In genomic region chr11:9461068-9461759, GRCh38 we compare ENCODE assay signal across 8 cellular contexts. TPM values are rescaled to one million over a fixed set of nuclear protein-coding genes. Genes with fewer than 3 reads are reported as not detected.
DNase-seq lines count a peak whose midpoint lies in the region; ATAC-seq, FAIRE-seq and TF ChIP-seq lines count a peak whose summit lies in the region.

No MANE protein-coding gene starts in this region.

- peak; percentile 95 for TF ChIP-seq POLR2A in GM18526 (IDR thresholded peaks at IDR 0.05; ENCODE audit: extremely low read depth, insufficient read length)

- H3K4me3 ChIP-seq in bronchial epithelial cell (ENCODE audit: low read depth, low read length), result peak overlapping the region; percentile 49

- no peak for FAIRE-seq in bronchial epithelial cell (lab: Jason Lieb, UNC)

- DNase-seq in A172 (ENCODE audit: low spot score), result peak; percentile 83
- peak; percentile 68 for DNase-seq in NCI-H2107 (lab: John Stamatoyannopoulos, UW)
- peak; percentile 71 for DNase-seq in bronchial epithelial cell (ENCODE audit: low read depth)
- DNase-seq in iPS-NIHi7 (ENCODE audit: extremely low spot score), result peak; percentile 82
- peak; percentile 77 for DNase-seq in smooth muscle cell of the brain vasculature (ENCODE audit: low read depth, low spot score)

- peak; percentile 31 for ATAC-seq in HG03060 (IDR thresholded peaks at IDR 0.05; ENCODE audit: low read depth, unreplicated experiment)

- peak overlapping the region; percentile 99 for H3K27ac ChIP-seq in VCaP

- H3K27me3 ChIP-seq in bronchial epithelial cell (ENCODE audit: control insufficient read depth, insufficient read depth, low read length), result no peaks in the 10 kb centered on the region

- H3K36me3 ChIP-seq in bronchial epithelial cell (ENCODE audit: control insufficient read depth, insufficient read depth, low read length), result no peaks in the 10 kb centered on the region

- TF ChIP-seq CTCF in VCaP (conservative IDR thresholded peaks at IDR 0.05) (no peak), bronchial epithelial cell (IDR thresholded peaks at IDR 0.05; ENCODE audit: insufficient read depth, low read length, severe bottlenecking) (no peak)

RNA-seq across cellular contexts. Expression of gene ZNF143, which starts 0.4 kb away (rescaled TPM):
- total RNA-seq in A172 (2014; rRNA removed; shearing (Covaris generic)), result 26.5 and 28.8 TPM in 2 replicates
- 54.2 and 63.8 TPM in 2 replicates for total RNA-seq in bronchial epithelial cell

Comparison
In these comparisons a context has a peak if more than half of its experiments do, and no peak if none do; other contexts are left out.
1. Peak in every context shown above with its lines: DNase-seq, ATAC-seq, H3K4me3 ChIP-seq and H3K27ac ChIP-seq.